In genomic region chr11:122829371-122829770, GRCh38 we compare ENCODE assay signal across 11 cellular contexts. TPM values are rescaled to one million over a fixed set of nuclear protein-coding genes. Genes with fewer than 3 reads are reported as not detected.
DNase-seq lines count a peak whose midpoint lies in the region; ATAC-seq and TF ChIP-seq lines count a peak whose summit lies in the region.
"Not testable (repeated sequence)": the region's sequence is repeated elsewhere in the genome, so short reads cannot be mapped to it uniquely, and the experiment has no call there.
"Had no signal": no experiment of that assay in that cellular context is flagged by ENCODE, and none has a peak within 500 bp of the region (broad histone marks: within the 10 kb centered on the region; RNA-seq: fewer than 3 reads in every experiment).

No MANE protein-coding gene starts in this region.

- H3K4me1 Mint-ChIP-seq in WTC11 (peaks cover 46% of the 10 kb centered on the region), MCF 10A (ENCODE audit: insufficient read depth, unreplicated experiment) (peaks cover 16% of the 10 kb centered on the region)
- peaks cover 34% of the 10 kb centered on the region for H3K4me1 Mint-ChIP-seq in stimulated activated effector memory CD8-positive, alpha-beta T cell treated with anti-CD3 and anti-CD28 coated beads, Interleukin-12 subunit alpha, Interleukin-12 subunit beta, amount 100 ng/mL, for 72 hours

- H3K36me3 Mint-ChIP-seq in WTC11: peaks cover 35% of the 10 kb centered on the region
- not testable (repeated sequence) for H3K36me3 Mint-ChIP-seq in MCF 10A (ENCODE audit: insufficient read depth, unreplicated experiment); stimulated activated effector memory CD8-positive, alpha-beta T cell treated with anti-CD3 and anti-CD28 coated beads, Interleukin-12 subunit alpha, Interleukin-12 subunit beta, amount 100 ng/mL, for 72 hours

- not testable (repeated sequence) for H3K9me2 ChIP-seq in PC-9 (ENCODE audit: insufficient read depth)

- H3K4me3 Mint-ChIP-seq in WTC11; MCF 10A (ENCODE audit: unreplicated experiment); stimulated activated effector memory CD8-positive, alpha-beta T cell treated with anti-CD3 and anti-CD28 coated beads, Interleukin-12 subunit alpha, Interleukin-12 subunit beta, amount 100 ng/mL, for 72 hours: not testable (repeated sequence)

- 0 out of 2 replicates have a peak overlapping the region, but pooled peaks have one; percentile 35 for H3K27ac Mint-ChIP-seq in WTC11
- peak overlapping the region; percentile 79 for H3K27ac Mint-ChIP-seq in MCF 10A (ENCODE audit: low read depth, unreplicated experiment)
- H3K27ac Mint-ChIP-seq in stimulated activated effector memory CD8-positive, alpha-beta T cell treated with anti-CD3 and anti-CD28 coated beads, Interleukin-12 subunit alpha, Interleukin-12 subunit beta, amount 100 ng/mL, for 72 hours: peak overlapping the region; percentile 2

- not testable (repeated sequence) for ATAC-seq in WTC11; stimulated activated effector memory CD8-positive, alpha-beta T cell treated with anti-CD3 and anti-CD28 coated beads, Interleukin-12 subunit alpha, Interleukin-12 subunit beta, amount 100 ng/mL, for 72 hours

- peak overlapping the region; percentile 46; the same call in 1 of the 2 replicates for H3K4me2 ChIP-seq in PC-9

- WGBS in esophagus muscularis mucosa: 96% methylated on average over 6 of the region's 6 CpGs

- not testable (repeated sequence) for H4K20me1 ChIP-seq in PC-9 (ENCODE audit: insufficient read depth)

- intact Hi-C loops in PC-9 (cut with micrococcal nuclease; ENCODE audit: unreplicated experiment); MCF 10A (cut with micrococcal nuclease); esophagus muscularis mucosa (cut with DNase I): not testable (repeated sequence)

- H3F3A ChIP-seq in PC-9 (ENCODE audit: insufficient read depth, low read depth): peaks cover 15% of the 10 kb centered on the region

- not testable (repeated sequence) for H3K36me3 ChIP-seq in PC-9 (ENCODE audit: low read depth); esophagus muscularis mucosa

- CTCF ChIA-PET in PC-9 (lab: Charles Lee); MCF 10A (lab: Yijun Ruan, JAX): not testable (repeated sequence)
- CTCF ChIA-PET in WTC11 (lab: Charles Lee): interaction anchor here (1.1 kb wide), 1 partner anchor 33 kb away, joined by 3 read pairs; no protein-coding TSS in a partner anchor

- H3K4me1 ChIP-seq in PC-9 (replicated peaks; ENCODE audit: insufficient read depth): peaks cover 35% of the 10 kb centered on the region
- not testable (repeated sequence) for H3K4me1 ChIP-seq in esophagus muscularis mucosa

- H3K79me2 ChIP-seq in PC-9 (ENCODE audit: low read depth): not testable (repeated sequence)

- H3K9me3 ChIP-seq in PC-9 (ENCODE audit: insufficient read depth, low read depth); esophagus muscularis mucosa: not testable (repeated sequence)

- H3K27me3 Mint-ChIP-seq in WTC11 (ENCODE audit: low read depth): peaks cover 10% of the 10 kb centered on the region
- not testable (repeated sequence) for H3K27me3 Mint-ChIP-seq in MCF 10A (ENCODE audit: insufficient read depth, unreplicated experiment)

- H2AFZ ChIP-seq in PC-9: not testable (repeated sequence)

- not testable (repeated sequence) for DNase-seq in PC-9; WTC11 (ENCODE audit: low spot score); MCF 10A (ENCODE audit: unreplicated experiment); stimulated activated effector memory CD8-positive, alpha-beta T cell treated with anti-CD3 and anti-CD28 coated beads, Interleukin-12 subunit alpha, Interleukin-12 subunit beta, amount 100 ng/mL, for 72 hours (ENCODE audit: low spot score in 2 of 2)
- DNase-seq in astrocyte of the cerebellum (ENCODE audit: low read depth) (peak; percentile 55), esophagus muscularis mucosa (ENCODE audit: extremely low spot score) (peak; percentile 19), myocyte (ENCODE audit: low read depth) (peak; percentile 64)

- peaks cover 32% of the 10 kb centered on the region for H3K9me3 Mint-ChIP-seq in WTC11
- not testable (repeated sequence) for H3K9me3 Mint-ChIP-seq in MCF 10A (ENCODE audit: unreplicated experiment); stimulated activated effector memory CD8-positive, alpha-beta T cell treated with anti-CD3 and anti-CD28 coated beads, Interleukin-12 subunit alpha, Interleukin-12 subunit beta, amount 100 ng/mL, for 72 hours

- TF ChIP-seq EP300 in esophagus muscularis mucosa (IDR thresholded peaks at IDR 0.05): not testable (repeated sequence)

- H3K27ac ChIP-seq in PC-9: peak overlapping the region; percentile 74; the same call in 1 of the 2 replicates
- H3K27ac ChIP-seq in esophagus muscularis mucosa (replicated peaks in 1 of 4): not testable (repeated sequence)

- POLR2A ChIA-PET in PC-9 (lab: Charles Lee; ENCODE audit: unreplicated experiment); WTC11 (lab: Charles Lee); MCF 10A (lab: Yijun Ruan, JAX): not testable (repeated sequence)

- BruUV-seq in PC-9 (replicated peaks; lab: Mats Ljungman, UMichigan); MCF 10A (replicated peaks; lab: Mats Ljungman, UMichigan): not testable (repeated sequence)

- H3K27me3 ChIP-seq in PC-9 (ENCODE audit: insufficient read depth, low read depth); esophagus muscularis mucosa: not testable (repeated sequence)

- in situ Hi-C loops in astrocyte of the cerebellum (cut with HindIII; ENCODE audit: low sequenced_read_pairs): not testable (repeated sequence)

- not testable (repeated sequence) for H3K4me3 ChIP-seq in PC-9; astrocyte of the cerebellum (ENCODE audit: low read depth, low read length); esophagus muscularis mucosa

- not testable (repeated sequence) for TF ChIP-seq CTCF in PC-9 (conservative IDR thresholded peaks at IDR 0.05); WTC11 (IDR thresholded peaks at IDR 0.05); astrocyte of the cerebellum (IDR thresholded peaks at IDR 0.05; ENCODE audit: low read depth, low read length, missing control alignments); MCF 10A (IDR thresholded peaks at IDR 0.05; ENCODE audit: unreplicated experiment); esophagus muscularis mucosa (IDR thresholded peaks at IDR 0.05)

- not testable (repeated sequence) for TF ChIP-seq POLR2A in esophagus muscularis mucosa (IDR thresholded peaks at IDR 0.05; ENCODE audit: low read depth)

RNA-seq across cellular contexts. Expression of gene CRTAM, which starts 8.9 kb away (rescaled TPM):
- total RNA-seq in PC-9 (2021): not detected in 2 replicates
- total RNA-seq in WTC11 (2021): not detected in 3 replicates
- not detected in 2 replicates for total RNA-seq in MCF 10A (2022)
- total RNA-seq in esophagus muscularis mucosa: under 1 TPM in 1 of 4 donors, not detected in 3; 0.23 TPM
- total RNA-seq in myocyte: 0.16 TPM in 1 of 2 replicates, not detected in the other
- not detected for polyA plus RNA-seq in myocyte (2012)
- total RNA-seq: A172, A673, Caco-2 had no signal
- polyA plus RNA-seq: BJ had no signal

RNA-seq across cellular contexts. Expression of gene JHY, which starts 53.2 kb away (rescaled TPM):
- total RNA-seq in PC-9 (2021) (4.6 and 6.2 TPM in 2 replicates), WTC11 (2021) (1.1 to 1.6 TPM (median 1.4 TPM) in 3 replicates), MCF 10A (2022) (3.0 and 5.2 TPM in 2 replicates), esophagus muscularis mucosa (10 to 100 TPM in 3 of 4 donors, 1 to 10 TPM in 1; 9.6 to 14.9 (median 10.6) TPM), myocyte (0.32 and 0.68 TPM in 2 replicates)
- polyA plus RNA-seq in myocyte (2012): 1.5 TPM

Comparison
In these comparisons a context has a peak if more than half of its experiments do, and no peak if none do; other contexts are left out.
1. H3K27ac Mint-ChIP-seq: peak in every context shown above with its lines; median percentile 79 in MCF 10A; 35 in WTC11; 2 in stimulated activated effector memory CD8-positive, alpha-beta T cell treated with anti-CD3 and anti-CD28 coated beads, Interleukin-12 subunit alpha, Interleukin-12 subunit beta, amount 100 ng/mL, for 72 hours.